In the genomic region with DNA sequence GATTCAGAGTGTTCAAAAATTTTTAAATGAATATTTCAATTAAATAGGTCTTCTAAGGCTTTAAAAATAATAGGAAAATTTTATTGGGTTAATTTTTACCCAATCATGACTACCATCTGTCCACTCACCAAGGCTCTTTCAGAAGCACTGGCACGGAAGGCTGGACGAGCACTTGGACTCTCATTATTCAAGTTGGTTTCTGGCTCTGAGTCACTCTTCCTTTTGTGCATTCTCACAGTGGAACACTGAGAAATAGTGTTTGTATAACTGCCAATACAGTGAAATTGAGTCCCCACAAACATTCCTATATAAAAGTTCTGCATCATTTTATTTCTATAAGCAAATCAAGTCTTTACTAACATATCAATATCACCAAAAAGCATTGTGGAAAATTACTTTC, we compare ENCODE assay signal across 13 cellular contexts.
DNase-seq lines count a peak whose midpoint lies in the region; ATAC-seq and TF ChIP-seq lines count a peak whose summit lies in the region.
"Had no signal": no experiment of that assay in that cellular context is flagged by ENCODE, and none has a peak within 500 bp of the region (broad histone marks: within the 10 kb centered on the region; RNA-seq: fewer than 3 reads in every experiment).

No MANE protein-coding gene starts in this region.

- no peak overlapping the region for H3K9ac ChIP-seq in GM23248
- H3K9ac ChIP-seq in SK-N-SH = no peak overlapping the region

- H3K27ac ChIP-seq in GM23248 = no peak overlapping the region
- H3K27ac ChIP-seq in SK-N-SH (ENCODE audit: low read depth in 2 of 2, low read length in 1 of 2) = peak overlapping the region in 1 of 2 experiments; percentile 16; a peak in 1 of 4 replicates
- H3K27ac ChIP-seq: ascending aorta, Peyer's patch, VCaP had no signal

- H3K36me3 ChIP-seq in GM23248 (ENCODE audit: low read depth) = no peaks in the 10 kb centered on the region
- no peaks in the 10 kb centered on the region for H3K36me3 ChIP-seq in SK-N-SH (replicated peaks in 1 of 2; ENCODE audit: control insufficient read depth in 1 of 2, insufficient read depth in 2 of 2, low read length in 1 of 2)
- H3K36me3 ChIP-seq: ascending aorta, Peyer's patch had no signal

- in situ Hi-C loops in GM23248 (cut with MboI) = no loop called here

- no peaks in the 10 kb centered on the region for H4K20me1 ChIP-seq in GM23248 (ENCODE audit: insufficient read depth)
- H4K20me1 ChIP-seq in SK-N-SH (ENCODE audit: insufficient read depth) = no peaks in the 10 kb centered on the region

- H2AFZ ChIP-seq in GM23248 (no peak overlapping the region), SK-N-SH (ENCODE audit: low read depth) (no peak overlapping the region)

- TF ChIP-seq CTCF in SK-N-SH (IDR thresholded peaks at IDR 0.05) = no peak
- no peak for TF ChIP-seq CTCF in fibroblast of pulmonary artery (IDR thresholded peaks at IDR 0.05; ENCODE audit: low read length, missing control alignments)

- no peak for TF ChIP-seq EP300 in SK-N-SH (IDR thresholded peaks at IDR 0.05; ENCODE audit: borderline replicate concordance in 1 of 2, low read depth in 1 of 2, low read length in 1 of 2)

- H3K4me3 ChIP-seq in GM23248 = no peak overlapping the region
- no peak overlapping the region for H3K4me3 ChIP-seq in SK-N-SH (ENCODE audit: low read depth in 2 of 2, low read length in 1 of 2)
- no peak overlapping the region for H3K4me3 ChIP-seq in fibroblast of pulmonary artery (replicated peaks; ENCODE audit: low read depth, low read length)
- no peak overlapping the region for H3K4me3 ChIP-seq in skeletal muscle cell (ENCODE audit: low read depth, low read length)
- H3K4me3 ChIP-seq: ascending aorta, Peyer's patch had no signal

- TF ChIP-seq RAD21 in SK-N-SH (IDR thresholded peaks at IDR 0.05; ENCODE audit: low read length) = no peak

- H3K9me3 ChIP-seq in GM23248 (ENCODE audit: low read depth) = peaks cover 3% of the 10 kb centered on the region
- H3K9me3 ChIP-seq in SK-N-SH = no peaks in the 10 kb centered on the region
- H3K9me3 ChIP-seq: ascending aorta, Peyer's patch had no signal

- H3K79me2 ChIP-seq in GM23248 (ENCODE audit: insufficient read depth) (no peaks in the 10 kb centered on the region), SK-N-SH (ENCODE audit: insufficient read depth) (no peaks in the 10 kb centered on the region)

- TF ChIP-seq POLR2A in erythroblast (IDR thresholded peaks at IDR 0.05; ENCODE audit: low read length) = no peak

- CTCF ChIA-PET in SK-N-SH (lab: Yijun Ruan, JAX) = no interaction called here

- 3 to 7% methylated on average over 2 of the region's 2 CpGs for WGBS in GM23248 (ENCODE audit: low coverage in 1 of 2, low lambda C conversion rate in 2 of 2, missing lambda C conversion rate in 2 of 2), 2 experiments
- 36% methylated on average over 2 of the region's 2 CpGs for WGBS in SK-N-SH (ENCODE audit: low lambda C conversion rate)

- POLR2A ChIA-PET in SK-N-SH (lab: Yijun Ruan, JAX) = no interaction called here

- H3K9me2 ChIP-seq in GM23248 (ENCODE audit: insufficient read depth) = no peaks in the 10 kb centered on the region
- H3K9me2 ChIP-seq in SK-N-SH = no peaks in the 10 kb centered on the region

- H3K27me3 ChIP-seq in GM23248 (replicated peaks; ENCODE audit: insufficient read depth) (no peaks in the 10 kb centered on the region), SK-N-SH (ENCODE audit: insufficient read depth) (no peaks in the 10 kb centered on the region)
- H3K27me3 ChIP-seq: ascending aorta, Peyer's patch had no signal

- H3K4me1 ChIP-seq in GM23248 (ENCODE audit: insufficient read depth) = no peaks in the 10 kb centered on the region
- peaks cover 0 to 4% of the 10 kb centered on the region in 2 experiments; a peak in 1 of 4 replicates for H3K4me1 ChIP-seq in SK-N-SH (ENCODE audit: control insufficient read depth in 1 of 2, insufficient read depth in 2 of 2, low read depth in 1 of 2, low read length in 1 of 2)
- H3K4me1 ChIP-seq: ascending aorta, Peyer's patch had no signal

- H3F3A ChIP-seq in GM23248 (ENCODE audit: insufficient read depth) (no peaks in the 10 kb centered on the region), SK-N-SH (replicated peaks; ENCODE audit: insufficient read depth) (peaks cover 5% of the 10 kb centered on the region)

- no peak overlapping the region for H3K4me2 ChIP-seq in GM23248 (ENCODE audit: unreplicated experiment)
- no peak overlapping the region for H3K4me2 ChIP-seq in SK-N-SH

- DNase-seq in GM23248 (peak; percentile 13), SK-N-SH (no peak), fibroblast of pulmonary artery (ENCODE audit: low read depth) (peak; percentile 81), skeletal muscle cell (ENCODE audit: low read depth) (peak; percentile 73), erythroblast (lab: John Stamatoyannopoulos, UW) (no peak), activated T-cell treated with anti-CD3 and anti-CD28 coated beads for 4 hours (no peak)
- DNase-seq: glutamatergic neuron, NCI-H2029 treated with DMSO at 0.1 percent for 48 hours, Peyer's patch had no signal

- no peak for ATAC-seq in HG03439 (IDR thresholded peaks at IDR 0.05; ENCODE audit: unreplicated experiment)
- ATAC-seq in HG02840 (IDR thresholded peaks at IDR 0.05; ENCODE audit: low FRiP score, unreplicated experiment) = no peak

TF ChIP-seq in SK-N-SH, 30 proteins besides CTCF, POLR2A, EP300 and RAD21 (continues in another document):
- TF ChIP-seq RCOR1 (IDR thresholded peaks at IDR 0.05; ENCODE audit: low read length) (no peak), TCF12 (IDR thresholded peaks at IDR 0.05) (peak; percentile 6; the same call in 1 of the 2 replicates), FOSL2 (IDR thresholded peaks at IDR 0.05; ENCODE audit: borderline replicate concordance, low read depth) (peak; percentile 35; the same call in 1 of the 2 replicates), YY1 (IDR thresholded peaks at IDR 0.05; ENCODE audit: low read depth) (no peak), NRF1 (IDR thresholded peaks at IDR 0.05; ENCODE audit: low read depth, low read length) (no peak), USF1 (IDR thresholded peaks at IDR 0.05; ENCODE audit: borderline replicate concordance, low read depth) (no peak), MXI1 (IDR thresholded peaks at IDR 0.05; ENCODE audit: low read depth, low read length) (no peak), ELF1 (IDR thresholded peaks at IDR 0.05) (no peak), POLR2AphosphoS5 (IDR thresholded peaks at IDR 0.05; ENCODE audit: low read depth, low read length) (no peak), ZBTB33 (IDR thresholded peaks at IDR 0.05; ENCODE audit: borderline replicate concordance, low read depth) (no peak), RFX5 (IDR thresholded peaks at IDR 0.05; ENCODE audit: low read length) (no peak), RXRA (IDR thresholded peaks at IDR 0.05; ENCODE audit: borderline replicate concordance, low read depth) (no peak), FOXJ3 (CRISPR knock-in tag; IDR thresholded peaks at IDR 0.05) (no peak), EZH2phosphoT487 (IDR thresholded peaks at IDR 0.05; ENCODE audit: borderline replicate concordance, low read depth) (no peak)
- TF ChIP-seq, protein P1, sequence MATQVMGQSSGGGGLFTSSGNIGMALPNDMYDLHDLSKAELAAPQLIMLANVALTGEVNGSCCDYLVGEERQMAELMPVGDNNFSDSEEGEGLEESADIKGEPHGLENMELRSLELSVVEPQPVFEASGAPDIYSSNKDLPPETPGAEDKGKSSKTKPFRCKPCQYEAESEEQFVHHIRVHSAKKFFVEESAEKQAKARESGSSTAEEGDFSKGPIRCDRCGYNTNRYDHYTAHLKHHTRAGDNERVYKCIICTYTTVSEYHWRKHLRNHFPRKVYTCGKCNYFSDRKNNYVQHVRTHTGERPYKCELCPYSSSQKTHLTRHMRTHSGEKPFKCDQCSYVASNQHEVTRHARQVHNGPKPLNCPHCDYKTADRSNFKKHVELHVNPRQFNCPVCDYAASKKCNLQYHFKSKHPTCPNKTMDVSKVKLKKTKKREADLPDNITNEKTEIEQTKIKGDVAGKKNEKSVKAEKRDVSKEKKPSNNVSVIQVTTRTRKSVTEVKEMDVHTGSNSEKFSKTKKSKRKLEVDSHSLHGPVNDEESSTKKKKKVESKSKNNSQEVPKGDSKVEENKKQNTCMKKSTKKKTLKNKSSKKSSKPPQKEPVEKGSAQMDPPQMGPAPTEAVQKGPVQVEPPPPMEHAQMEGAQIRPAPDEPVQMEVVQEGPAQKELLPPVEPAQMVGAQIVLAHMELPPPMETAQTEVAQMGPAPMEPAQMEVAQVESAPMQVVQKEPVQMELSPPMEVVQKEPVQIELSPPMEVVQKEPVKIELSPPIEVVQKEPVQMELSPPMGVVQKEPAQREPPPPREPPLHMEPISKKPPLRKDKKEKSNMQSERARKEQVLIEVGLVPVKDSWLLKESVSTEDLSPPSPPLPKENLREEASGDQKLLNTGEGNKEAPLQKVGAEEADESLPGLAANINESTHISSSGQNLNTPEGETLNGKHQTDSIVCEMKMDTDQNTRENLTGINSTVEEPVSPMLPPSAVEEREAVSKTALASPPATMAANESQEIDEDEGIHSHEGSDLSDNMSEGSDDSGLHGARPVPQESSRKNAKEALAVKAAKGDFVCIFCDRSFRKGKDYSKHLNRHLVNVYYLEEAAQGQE (IDR thresholded peaks at IDR 0.05; ENCODE audit: low read depth, low read length) = no peak

Comparison
In these comparisons a context has a peak if more than half of its experiments do, and no peak if none do; other contexts are left out.
1. DNase-seq: peak in GM23248 (single experiment), fibroblast of pulmonary artery (single experiment) and skeletal muscle cell (single experiment); none in SK-N-SH (single experiment), erythroblast (0 of 2) and activated T-cell treated with anti-CD3 and anti-CD28 coated beads for 4 hours (single experiment).